Comparison of ENCODE assay signal across 28 cellular contexts in genomic region chr1:242025681-242026080, GRCh38. TPM values are rescaled to one million over a fixed set of nuclear protein-coding genes. Genes with fewer than 3 reads are reported as not detected.
"Had no signal": no experiment of that assay in that cellular context is flagged by ENCODE, and none has a peak within 500 bp of the region (broad histone marks: within the 10 kb centered on the region; RNA-seq: fewer than 3 reads in every experiment).

No MANE protein-coding gene starts in this region.

- H3K9me3 Mint-ChIP-seq: activated CD4-positive, alpha-beta memory T cell treated with anti-CD3 and anti-CD28 coated beads, Interleukin-2, amount 10 ng/mL, durations not matched to agents 7 days and 5 days; activated naive CD4-positive, alpha-beta T cell treated with anti-CD3 and anti-CD28 coated beads for 36 hours; activated T-helper 17 cell treated with anti-CD3 and anti-CD28 coated beads, Interleukin-2, amount 50 U/mL, for 72 hours had no signal

- ATAC-seq: activated CD4-positive, alpha-beta T cell treated with anti-CD3 and anti-CD28 coated beads for 36 hours; activated T-helper 17 cell treated with anti-CD3 and anti-CD28 coated beads, Interleukin-2, amount 50 U/mL, for 72 hours; PC-3; T-helper 17 cell had no signal

- H3K27ac ChIP-seq: VCaP had no signal

- H3K4me3 Mint-ChIP-seq: activated CD4-positive, alpha-beta memory T cell treated with anti-CD3 and anti-CD28 coated beads, Interleukin-2, amount 10 ng/mL, durations not matched to agents 7 days and 5 days; activated CD4-positive, alpha-beta T cell treated with anti-CD3 and anti-CD28 coated beads for 36 hours; activated naive CD4-positive, alpha-beta T cell treated with anti-CD3 and anti-CD28 coated beads for 36 hours; activated naive CD8-positive, alpha-beta T cell; activated T-helper 17 cell treated with anti-CD3 and anti-CD28 coated beads, Interleukin-2, amount 50 U/mL, for 72 hours; T-helper 17 cell had no signal

- H3K27me3 Mint-ChIP-seq: activated CD4-positive, alpha-beta memory T cell treated with anti-CD3 and anti-CD28 coated beads, Interleukin-2, amount 10 ng/mL, durations not matched to agents 7 days and 5 days had no signal

- DNase-seq: activated CD4-positive, alpha-beta memory T cell treated with anti-CD3 and anti-CD28 coated beads, Interleukin-2, amount 10 ng/mL, durations not matched to agents 7 days and 5 days; activated CD4-positive, alpha-beta T cell treated with anti-CD3 and anti-CD28 coated beads for 36 hours; activated CD4-positive, alpha-beta T cell treated with anti-CD3 and anti-CD28 coated beads, Interleukin-2, amount 50 U/mL, for 1 hour; activated gamma-delta T cell; activated naive CD4-positive, alpha-beta T cell treated with anti-CD3 and anti-CD28 coated beads for 36 hours; activated T-cell treated with anti-CD3 and anti-CD28 coated beads for 4 hours; activated T-cell treated with anti-CD3 and anti-CD28 coated beads, Interleukin-2, amount 50 U/mL, for 48 hours; amygdala; Karpas-422; MM.1S; NCI-H1105; NCI-H1436; NCI-H1694 treated with DMSO at 0.1 percent for 48 hours; NCI-H2029 treated with DMSO at 0.1 percent for 48 hours; NCI-H446; NCI-H524; PC-3; SHP77; T-helper 17 cell; T-helper 9 cell had no signal

- H3K36me3 Mint-ChIP-seq: activated naive CD8-positive, alpha-beta T cell; brain had no signal

- H3K4me1 Mint-ChIP-seq: activated CD4-positive, alpha-beta memory T cell treated with anti-CD3 and anti-CD28 coated beads, Interleukin-2, amount 10 ng/mL, durations not matched to agents 7 days and 5 days; activated CD4-positive, alpha-beta T cell treated with anti-CD3 and anti-CD28 coated beads for 36 hours; activated T-helper 17 cell treated with anti-CD3 and anti-CD28 coated beads, Interleukin-2, amount 50 U/mL, for 72 hours had no signal

- FAIRE-seq: astrocyte, RCC 7860, TTC549 had no signal

- H3K27ac Mint-ChIP-seq: activated CD4-positive, alpha-beta memory T cell treated with anti-CD3 and anti-CD28 coated beads, Interleukin-2, amount 10 ng/mL, durations not matched to agents 7 days and 5 days; activated CD4-positive, alpha-beta T cell treated with anti-CD3 and anti-CD28 coated beads for 36 hours; activated naive CD4-positive, alpha-beta T cell treated with anti-CD3 and anti-CD28 coated beads for 36 hours; activated naive CD8-positive, alpha-beta T cell; activated T-helper 17 cell treated with anti-CD3 and anti-CD28 coated beads, Interleukin-2, amount 50 U/mL, for 72 hours; T-helper 17 cell had no signal

RNA-seq across cellular contexts. Expression of gene MAP1LC3C, which starts 26.8 kb away (rescaled TPM):
- total RNA-seq: activated CD4-positive, alpha-beta memory T cell treated with anti-CD3 and anti-CD28 coated beads, Interleukin-2, amount 10 ng/mL, durations not matched to agents 7 days and 5 days; activated CD4-positive, alpha-beta T cell treated with anti-CD3 and anti-CD28 coated beads for 36 hours; activated CD8-positive, alpha-beta memory T cell treated with anti-CD3 and anti-CD28 coated beads for 36 hours; activated naive CD4-positive, alpha-beta T cell treated with anti-CD3 and anti-CD28 coated beads for 36 hours; activated T-helper 17 cell treated with anti-CD3 and anti-CD28 coated beads, Interleukin-2, amount 50 U/mL, for 72 hours; PC-3; T-helper 17 cell had no signal
